ENCODE assay signal across 12 cellular contexts in genomic region chr9:109108318-109108717, GRCh38. TPM values are rescaled to one million over a fixed set of nuclear protein-coding genes. Genes with fewer than 3 reads are reported as not detected.
DNase-seq lines count a peak whose midpoint lies in the region; ATAC-seq, FAIRE-seq and TF ChIP-seq lines count a peak whose summit lies in the region.
"Had no signal": no experiment of that assay in that cellular context is flagged by ENCODE, and none has a peak within 500 bp of the region (broad histone marks: within the 10 kb centered on the region; RNA-seq: fewer than 3 reads in every experiment).

No MANE protein-coding gene starts in this region.

- WGBS in psoas muscle, 3 donors, result 32 to 45% (median 39%) methylated on average over 4 of the region's 4 CpGs

- peaks cover 38% of the 10 kb centered on the region for H3K4me1 Mint-ChIP-seq in progenitor cell of endocrine pancreas (ENCODE audit: low read depth)

- intact Hi-C loops in psoas muscle (cut with DNase I), result no loop called here

- no peak for FAIRE-seq in bronchial epithelial cell (lab: Jason Lieb, UNC)

- H3K4me3 ChIP-seq in bronchial epithelial cell (ENCODE audit: low read depth, low read length), result no peak overlapping the region
- peak overlapping the region; percentile 16 for H3K4me3 ChIP-seq in psoas muscle
- H3K4me3 ChIP-seq: suprapubic skin had no signal

- TF ChIP-seq CTCF in bronchial epithelial cell (IDR thresholded peaks at IDR 0.05; ENCODE audit: insufficient read depth, low read length, severe bottlenecking), result no peak
- TF ChIP-seq CTCF in psoas muscle (IDR thresholded peaks at IDR 0.05), result no peak
- TF ChIP-seq CTCF in progenitor cell of endocrine pancreas (IDR thresholded peaks at IDR 0.05; ENCODE audit: unreplicated experiment), result no peak
- TF ChIP-seq CTCF in GM13977 (IDR thresholded peaks at IDR 0.05; ENCODE audit: extremely low read depth, insufficient read depth, missing control alignments), result no peak

- no peaks in the 10 kb centered on the region for H3K27me3 ChIP-seq in bronchial epithelial cell (ENCODE audit: control insufficient read depth, insufficient read depth, low read length)
- H3K27me3 ChIP-seq in psoas muscle (ENCODE audit: insufficient read depth in 3 of 3, low read length in 2 of 3), result no peaks in the 10 kb centered on the region
- H3K27me3 ChIP-seq: suprapubic skin had no signal

- H3K4me3 Mint-ChIP-seq in progenitor cell of endocrine pancreas (ENCODE audit: low read depth), result no peak overlapping the region
- H3K4me3 Mint-ChIP-seq: activated CD8-positive, alpha-beta memory T cell treated with anti-CD3 and anti-CD28 coated beads, Interleukin-2, amount 10 ng/mL, durations not matched to agents 7 days and 5 days had no signal

- in situ Hi-C loops in GM13977 (cut with MboI; ENCODE audit: low pct_unique_long_range_greater_than_20kb, low sequenced_read_pairs, unreplicated experiment), result no loop called here

- peaks cover 6% of the 10 kb centered on the region for H3K9me3 Mint-ChIP-seq in progenitor cell of endocrine pancreas (ENCODE audit: low read depth)

- no peaks in the 10 kb centered on the region for H3K9me3 ChIP-seq in psoas muscle
- H3K9me3 ChIP-seq: suprapubic skin had no signal

- peak overlapping the region; percentile 53 for H3K27ac ChIP-seq in psoas muscle
- H3K27ac ChIP-seq: suprapubic skin had no signal

- H3K36me3 ChIP-seq in bronchial epithelial cell (ENCODE audit: control insufficient read depth, insufficient read depth, low read length) (no peaks in the 10 kb centered on the region), psoas muscle (ENCODE audit: insufficient read depth in 1 of 2, low read depth in 1 of 2) (peaks cover 0 to 21% of the 10 kb centered on the region in 2 donors)
- H3K36me3 ChIP-seq: suprapubic skin had no signal

- no peaks in the 10 kb centered on the region for H3K27me3 Mint-ChIP-seq in progenitor cell of endocrine pancreas
- H3K27me3 Mint-ChIP-seq: activated CD8-positive, alpha-beta memory T cell treated with anti-CD3 and anti-CD28 coated beads, Interleukin-2, amount 10 ng/mL, durations not matched to agents 7 days and 5 days had no signal

- ATAC-seq in GM18868 (IDR thresholded peaks at IDR 0.05; ENCODE audit: unreplicated experiment) (peak; percentile 39), psoas muscle (peak in 2 of 4 donors; percentile 50)

- DNase-seq in NCI-H226 (peak; percentile 33), bronchial epithelial cell (ENCODE audit: low read depth) (peak; percentile 62), psoas muscle (no peak), progenitor cell of endocrine pancreas (ENCODE audit: low spot score, unreplicated experiment) (no peak), AML-193 (lab: John Stamatoyannopoulos, UW) (no peak), DMS 273 (lab: John Stamatoyannopoulos, UW; ENCODE audit: unreplicated experiment) (no peak), GM13977 (ENCODE audit: low spot score) (no peak)
- DNase-seq: activated CD8-positive, alpha-beta memory T cell treated with anti-CD3 and anti-CD28 coated beads, Interleukin-2, amount 10 ng/mL, durations not matched to agents 7 days and 5 days; glutamatergic neuron had no signal

- H3K36me3 Mint-ChIP-seq in progenitor cell of endocrine pancreas (ENCODE audit: insufficient read depth), result peaks cover 19% of the 10 kb centered on the region

- peaks cover 55% of the 10 kb centered on the region for H3K4me1 ChIP-seq in psoas muscle

- no peak overlapping the region for H3K27ac Mint-ChIP-seq in progenitor cell of endocrine pancreas

RNA-seq across cellular contexts. Expression of gene TMEM245, which starts 11.4 kb away (rescaled TPM):
- total RNA-seq in bronchial epithelial cell (34.2 and 37.1 TPM in 2 replicates), psoas muscle (10 to 100 TPM; 32.4 to 77.8 (median 44.3) TPM), progenitor cell of endocrine pancreas (51.1 and 57.2 TPM in 2 replicates)
- polyA plus RNA-seq in psoas muscle, result 10 to 100 TPM in 2 of 3 donors, 1 to 10 TPM in 1; 6.0 to 58.0 (median 16.8) TPM

RNA-seq across cellular contexts. Expression of gene FRRS1L, which starts 58.7 kb away (rescaled TPM):
- total RNA-seq in bronchial epithelial cell (under 0.01 TPM in 1 of 2 replicates, not detected in the other), psoas muscle (under 1 TPM in 1 of 4 donors, not detected in 3; 0.04 TPM), progenitor cell of endocrine pancreas (4.9 and 6.1 TPM in 2 replicates)
- polyA plus RNA-seq in psoas muscle, result under 1 TPM in 2 of 3 donors, not detected in 1; under 0.01 to 0.01 TPM
- total RNA-seq: activated CD8-positive, alpha-beta memory T cell treated with anti-CD3 and anti-CD28 coated beads, Interleukin-2, amount 10 ng/mL, durations not matched to agents 7 days and 5 days; NCI-H460 had no signal

Comparison
In these comparisons a context has a peak if more than half of its experiments do, and no peak if none do; other contexts are left out.
1. DNase-seq: peak in NCI-H226 (single experiment) and bronchial epithelial cell (single experiment); none in psoas muscle (0 of 2), progenitor cell of endocrine pancreas (single experiment), AML-193 (0 of 2), DMS 273 (single experiment) and GM13977 (single experiment).